ENCODE assay signal across 11 cellular contexts in genomic region chr10:132457328-132458070, GRCh38.
A peak's percentile ranks its signal among the peaks of the same experiment; 100 is the strongest.
DNase-seq lines count a peak whose midpoint lies in the region; ATAC-seq and TF ChIP-seq lines count a peak whose summit lies in the region.
"Had no signal": no experiment of that assay in that cellular context is flagged by ENCODE, and none has a peak within 500 bp of the region (broad histone marks: within the 10 kb centered on the region; RNA-seq: fewer than 3 reads in every experiment).

No MANE protein-coding gene starts in this region.

- POLR2A ChIA-PET in MCF 10A (lab: Yijun Ruan, JAX), result no interaction called here

- CTCF ChIA-PET in MCF 10A (lab: Yijun Ruan, JAX), result interaction anchor here (0.6 to 7.2 kb wide), 14 partner anchors 16 to 186 kb away, joined by 3 to 65 read pairs (median 4); no protein-coding TSS in a partner anchor

- no peak overlapping the region for H3K27ac ChIP-seq in DND-41 (ENCODE audit: low read length)
- H3K27ac ChIP-seq in gastroesophageal sphincter, result no peak overlapping the region
- H3K27ac ChIP-seq: upper lobe of right lung had no signal

- no peaks in the 10 kb centered on the region for H3K79me2 ChIP-seq in DND-41 (ENCODE audit: insufficient read depth, low read length)

- no peak overlapping the region; the same call in 1 of the 2 replicates for H3K4me2 ChIP-seq in DND-41 (ENCODE audit: insufficient read depth, low read length)

- H3K27me3 Mint-ChIP-seq in MCF 10A (ENCODE audit: insufficient read depth, unreplicated experiment), result no peaks in the 10 kb centered on the region

- H3K36me3 ChIP-seq in DND-41 (ENCODE audit: insufficient read depth, low read length) (no peaks in the 10 kb centered on the region), gastroesophageal sphincter (no peaks in the 10 kb centered on the region)
- H3K36me3 ChIP-seq: upper lobe of right lung had no signal

- H3K9me3 ChIP-seq in DND-41 (ENCODE audit: insufficient read depth, low read length, severe bottlenecking) (no peaks in the 10 kb centered on the region), gastroesophageal sphincter (no peaks in the 10 kb centered on the region)
- H3K9me3 ChIP-seq: upper lobe of right lung had no signal

- H3K4me1 ChIP-seq in DND-41 (ENCODE audit: insufficient read depth, low read length) (peaks cover 12% of the 10 kb centered on the region), gastroesophageal sphincter (peaks cover 0 to 61% (median 22%) of the 10 kb centered on the region in 3 donors)

- no peak for TF ChIP-seq POLR2A in gastroesophageal sphincter (IDR thresholded peaks at IDR 0.05)

- TF ChIP-seq CTCF in DND-41 (IDR thresholded peaks at IDR 0.05; ENCODE audit: borderline replicate concordance, extremely low read depth, low read length, poor library complexity, severe bottlenecking) (no peak), fibroblast of mammary gland (conservative IDR thresholded peaks at IDR 0.05; ENCODE audit: control insufficient read depth, insufficient read depth, low read depth, low read length) (peak; percentile 6), gastroesophageal sphincter (IDR thresholded peaks at IDR 0.05) (no peak), MCF 10A (IDR thresholded peaks at IDR 0.05; ENCODE audit: unreplicated experiment) (no peak)

- no peak overlapping the region for H2AFZ ChIP-seq in DND-41 (ENCODE audit: low read depth, low read length)

- no peak overlapping the region for H3K4me3 ChIP-seq in DND-41 (ENCODE audit: low read depth in 1 of 2, low read length in 2 of 2)
- no peak overlapping the region for H3K4me3 ChIP-seq in fibroblast of mammary gland (ENCODE audit: control insufficient read depth, low read depth, low read length)
- no peak overlapping the region for H3K4me3 ChIP-seq in gastroesophageal sphincter
- H3K4me3 ChIP-seq: upper lobe of right lung had no signal

- no peak overlapping the region for H3K27ac Mint-ChIP-seq in MCF 10A (ENCODE audit: low read depth, unreplicated experiment)
- H3K27ac Mint-ChIP-seq: CD4-positive, CD25-positive, alpha-beta regulatory T cell had no signal

- H3K27me3 ChIP-seq in DND-41 (ENCODE audit: insufficient read depth, low read length, poor library complexity), result no peaks in the 10 kb centered on the region
- H3K27me3 ChIP-seq in gastroesophageal sphincter, result no peaks in the 10 kb centered on the region
- H3K27me3 ChIP-seq: upper lobe of right lung had no signal

- H3K4me1 Mint-ChIP-seq in MCF 10A (ENCODE audit: insufficient read depth, unreplicated experiment), result peaks cover 7% of the 10 kb centered on the region

- DNase-seq in 8988T, result peak; percentile 85
- peak; percentile 48 for DNase-seq in DND-41
- peak; percentile 44 for DNase-seq in NCI-H345 (lab: John Stamatoyannopoulos, UW)
- no peak for DNase-seq in fibroblast of mammary gland (ENCODE audit: low read depth)
- DNase-seq in NCI-H2196 treated with DMSO at 0.1 percent for 48 hours (lab: John Stamatoyannopoulos, UW; ENCODE audit: unreplicated experiment), result no peak
- no peak for DNase-seq in MCF 10A (ENCODE audit: unreplicated experiment)
- no peak for DNase-seq in EL
- DNase-seq: activated gamma-delta T cell; CD4-positive, CD25-positive, alpha-beta regulatory T cell; upper lobe of right lung had no signal

- no peak for TF ChIP-seq EP300 in gastroesophageal sphincter (IDR thresholded peaks at IDR 0.05)

- H3K4me3 Mint-ChIP-seq in MCF 10A (ENCODE audit: unreplicated experiment), result no peak overlapping the region
- H3K4me3 Mint-ChIP-seq: CD4-positive, CD25-positive, alpha-beta regulatory T cell had no signal

- no peaks in the 10 kb centered on the region for H3K9me3 Mint-ChIP-seq in MCF 10A (ENCODE audit: unreplicated experiment)
- H3K9me3 Mint-ChIP-seq: CD4-positive, CD25-positive, alpha-beta regulatory T cell had no signal

- H3K9ac ChIP-seq in DND-41 (ENCODE audit: low read depth, low read length), result no peak overlapping the region

- no TSS peak for BruUV-seq in MCF 10A (replicated peaks; lab: Mats Ljungman, UMichigan)

- peaks cover 16% of the 10 kb centered on the region for H4K20me1 ChIP-seq in DND-41 (ENCODE audit: insufficient read depth, low read length)

- peak; percentile 23; the same call in 2 of the 3 replicates for ATAC-seq in DND-41 (ENCODE audit: insufficient read depth, low read depth)
- ATAC-seq in gastroesophageal sphincter, result no peak

- WGBS in gastroesophageal sphincter (ENCODE audit: low coverage in 1 of 2), 2 donors, result 80% methylated on average over 2 of the region's 24 CpGs; no CpG with 5 or more reads in 1 of the 2 donors

- no peaks in the 10 kb centered on the region for H3K36me3 Mint-ChIP-seq in MCF 10A (ENCODE audit: insufficient read depth, unreplicated experiment)
- H3K36me3 Mint-ChIP-seq: CD4-positive, CD25-positive, alpha-beta regulatory T cell had no signal

- intact Hi-C loops in MCF 10A (cut with micrococcal nuclease), result loop anchor here (1.0 kb wide), 2 partner anchors 120 to 180 kb away; no protein-coding TSS in a partner anchor

Comparison
In these comparisons a context has a peak if more than half of its experiments do, and no peak if none do; other contexts are left out.
1. DNase-seq: peak in 8988T (single experiment), DND-41 (single experiment) and NCI-H345 (single experiment); none in fibroblast of mammary gland (single experiment), NCI-H2196 treated with DMSO at 0.1 percent for 48 hours (single experiment), MCF 10A (single experiment) and EL (single experiment).